ENCODE assay signal across 15 cellular contexts in the genomic region with DNA sequence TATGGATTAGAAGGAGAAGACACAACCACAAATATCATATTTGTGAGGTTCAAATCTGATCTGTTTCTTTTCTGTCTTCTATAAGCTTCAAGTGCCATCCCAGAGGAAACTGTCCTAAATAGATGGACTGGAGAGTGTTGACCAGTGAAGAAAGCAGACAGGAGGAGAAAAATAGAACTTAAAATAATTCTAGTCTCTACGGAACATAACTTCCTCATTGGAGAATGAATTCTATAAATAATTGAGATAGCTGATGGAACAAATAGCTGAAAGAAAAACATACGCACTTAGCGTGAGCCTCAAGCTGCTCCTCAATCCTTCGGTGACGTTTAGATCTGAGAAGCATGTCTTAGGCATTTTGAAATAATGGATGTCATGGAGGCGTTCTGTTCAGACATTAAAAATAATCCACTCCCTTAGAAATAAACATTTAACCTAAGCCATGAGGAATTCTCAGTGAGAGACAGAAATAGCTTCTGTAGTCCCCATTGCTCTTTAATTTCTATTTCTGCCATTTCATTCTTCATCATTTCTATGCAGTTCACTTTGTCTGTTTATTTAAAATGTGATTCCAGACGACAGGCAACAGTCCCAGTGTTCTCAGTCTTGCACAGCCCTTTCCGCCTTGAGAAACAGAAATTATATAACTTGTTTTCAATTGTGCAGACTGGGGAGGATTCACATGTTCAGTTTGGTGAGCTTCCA.
DNase-seq lines count a peak whose midpoint lies in the region; ATAC-seq and TF ChIP-seq lines count a peak whose summit lies in the region.
"Had no signal": no experiment of that assay in that cellular context is flagged by ENCODE, and none has a peak within 500 bp of the region (broad histone marks: within the 10 kb centered on the region; RNA-seq: fewer than 3 reads in every experiment).

No MANE protein-coding gene starts in this region.

- H3K4me3 Mint-ChIP-seq in Caco-2 (ENCODE audit: unreplicated experiment) = no peak overlapping the region
- H3K4me3 Mint-ChIP-seq: activated T-cell treated with anti-CD3 and anti-CD28 coated beads, Interleukin-2, amount 50 U/mL, for 4 hours had no signal

- POLR2A ChIA-PET in Caco-2 (lab: Charles Lee) = no interaction called here

- no peak for TF ChIP-seq CTCF in prostate gland (IDR thresholded peaks at IDR 0.05)
- no peak for TF ChIP-seq CTCF in Caco-2 (IDR thresholded peaks at IDR 0.05; ENCODE audit: insufficient read depth in 1 of 2, low read depth in 1 of 2, low read length in 1 of 2, severe bottlenecking in 1 of 2, unreplicated experiment in 1 of 2)

- ATAC-seq in Right ventricle myocardium inferior (peak; percentile 75), right cardiac atrium (peak; percentile 62 to 87), aorta (ENCODE audit: low FRiP score) (peak; percentile 85)
- ATAC-seq: activated T-cell treated with anti-CD3 and anti-CD28 coated beads, Interleukin-2, amount 50 U/mL, for 4 hours had no signal

- WGBS in right cardiac atrium = 36% methylated on average over 8 of the region's 8 CpGs
- WGBS in prostate gland = 37% methylated on average over 8 of the region's 8 CpGs
- WGBS in aorta, 2 donors = 2 to 3% methylated on average over 8 of the region's 8 CpGs

- H3K27ac ChIP-seq in right cardiac atrium (ENCODE audit: low read length) = no peak overlapping the region
- peak overlapping the region; percentile 50 to 58 for H3K27ac ChIP-seq in prostate gland
- H3K27ac ChIP-seq in aorta (ENCODE audit: low read depth in 1 of 2, low read length in 2 of 2) = peak overlapping the region; percentile 24 to 98
- H3K27ac ChIP-seq: SK-N-MC had no signal

- intact Hi-C loops in Right ventricle myocardium inferior (cut with DNase I) = no loop called here
- intact Hi-C loops in cardiac septum (cut with DNase I) = no loop called here
- intact Hi-C loops in right cardiac atrium (cut with DNase I) = no loop called here
- intact Hi-C loops in prostate gland (cut with DNase I) = loop anchor here (5.0 kb wide), 1 partner anchor 85 kb away; no protein-coding TSS in a partner anchor
- intact Hi-C loops in aorta (cut with DNase I) = loop anchor here in 1 of 2 donors (5.0 kb wide), 1 partner anchor 40 kb away; no protein-coding TSS in a partner anchor
- intact Hi-C loops in Caco-2 (cut with micrococcal nuclease; ENCODE audit: unreplicated experiment) = no loop called here

- no peaks in the 10 kb centered on the region for H3K9me3 Mint-ChIP-seq in Caco-2 (ENCODE audit: unreplicated experiment)
- H3K9me3 Mint-ChIP-seq: activated T-cell treated with anti-CD3 and anti-CD28 coated beads, Interleukin-2, amount 50 U/mL, for 4 hours had no signal

- H3K9me3 ChIP-seq in right cardiac atrium (ENCODE audit: control insufficient read depth, low read length) (no peaks in the 10 kb centered on the region), prostate gland (no peaks in the 10 kb centered on the region), aorta (ENCODE audit: control insufficient read depth, low read length) (no peaks in the 10 kb centered on the region), Caco-2 (no peaks in the 10 kb centered on the region; the same call in 1 of the 2 replicates)

- H3K27me3 Mint-ChIP-seq in Caco-2 (ENCODE audit: insufficient read depth, unreplicated experiment) = no peaks in the 10 kb centered on the region

- DNase-seq in Right ventricle myocardium inferior (ENCODE audit: missing footprints) (no peak), cardiac septum (ENCODE audit: low spot score) (no peak), right cardiac atrium (no peak), prostate gland (ENCODE audit: low spot score) (peak; percentile 42), aorta (no peak), Caco-2 (no peak)
- DNase-seq in stimulated activated CD8-positive, alpha-beta memory T cell treated with anti-CD3 and anti-CD28 coated beads, Interleukin-4, amount 100 ng/mL, for 48 hours = no peak
- DNase-seq in stimulated activated CD4-positive, alpha-beta T cell treated with anti-CD3 and anti-CD28 coated beads, Interleukin-15, amount 100 ng/mL, for 24 hours = no peak
- DNase-seq: activated CD4-positive, alpha-beta T cell treated with anti-CD3 and anti-CD28 coated beads for 1 hour; activated T-cell treated with anti-CD3 and anti-CD28 coated beads, Interleukin-2, amount 50 U/mL, for 4 hours; foreskin melanocyte; NCI-H1105 treated with DMSO at 0.1 percent for 48 hours; NCI-H748 treated with DMSO at 0.1 percent for 48 hours had no signal

- no TSS peak for BruUV-seq in Caco-2 (replicated peaks; lab: Mats Ljungman, UMichigan)

- H3K27me3 ChIP-seq in right cardiac atrium (ENCODE audit: control insufficient read depth, insufficient read depth) (no peaks in the 10 kb centered on the region), prostate gland (replicated peaks; ENCODE audit: insufficient read depth) (no peaks in the 10 kb centered on the region), aorta (ENCODE audit: control insufficient read depth in 1 of 2, insufficient read depth in 2 of 2, low read length in 1 of 2) (no peaks in the 10 kb centered on the region), Caco-2 (replicated peaks; ENCODE audit: control insufficient read depth, insufficient read depth, low read length) (no peaks in the 10 kb centered on the region)

- H3K4me1 ChIP-seq in right cardiac atrium (ENCODE audit: control insufficient read depth, insufficient read depth, low read length) (peaks cover 3% of the 10 kb centered on the region), prostate gland (replicated peaks) (no peaks in the 10 kb centered on the region), aorta (ENCODE audit: control insufficient read depth in 1 of 2, insufficient read depth in 2 of 2, low read length in 2 of 2) (peaks cover 3 to 7% of the 10 kb centered on the region in 2 donors), Caco-2 (no peaks in the 10 kb centered on the region)

- no peaks in the 10 kb centered on the region for H3K4me1 Mint-ChIP-seq in Caco-2 (ENCODE audit: low read depth, unreplicated experiment)

- CTCF ChIA-PET in Caco-2 (lab: Charles Lee) = no interaction called here

- H3K36me3 ChIP-seq in prostate gland (no peaks in the 10 kb centered on the region), aorta (ENCODE audit: control insufficient read depth in 1 of 2, insufficient read depth in 2 of 2, low read length in 1 of 2) (no peaks in the 10 kb centered on the region), Caco-2 (ENCODE audit: control insufficient read depth, insufficient read depth, low read length) (no peaks in the 10 kb centered on the region)

- no peaks in the 10 kb centered on the region for H3K36me3 Mint-ChIP-seq in Caco-2 (ENCODE audit: insufficient read depth, unreplicated experiment)

- H3K27ac Mint-ChIP-seq in Caco-2 (ENCODE audit: unreplicated experiment) = no peak overlapping the region

- H3K4me3 ChIP-seq in right cardiac atrium (ENCODE audit: low read length) (no peak overlapping the region), prostate gland (no peak overlapping the region), aorta (ENCODE audit: low read length in 2 of 2) (no peak overlapping the region), Caco-2 (ENCODE audit: low read depth, low read length) (no peak overlapping the region)
- H3K4me3 ChIP-seq: lung, SK-N-MC had no signal

- TF ChIP-seq POLR2A in prostate gland (IDR thresholded peaks at IDR 0.05) = no peak
